Comparison of ENCODE assay signal across 24 cellular contexts in genomic region chr16:52383640-52384292, GRCh38.
DNase-seq lines count a peak whose midpoint lies in the region; ATAC-seq and TF ChIP-seq lines count a peak whose summit lies in the region.
"Had no signal": no experiment of that assay in that cellular context is flagged by ENCODE, and none has a peak within 500 bp of the region (broad histone marks: within the 10 kb centered on the region; RNA-seq: fewer than 3 reads in every experiment).

No MANE protein-coding gene starts in this region.

- in situ Hi-C loops in mammary epithelial cell (cut with MboI; ENCODE audit: low sequenced_read_pairs in 2 of 2) = no loop called here

- H3K9ac ChIP-seq in mammary epithelial cell (ENCODE audit: insufficient read depth, low read length) = no peak overlapping the region

- H3K79me2 ChIP-seq in mammary epithelial cell (ENCODE audit: insufficient read depth, low read length) = no peaks in the 10 kb centered on the region

- H3K36me3 ChIP-seq in mammary epithelial cell (ENCODE audit: insufficient read depth, low read length) = no peaks in the 10 kb centered on the region
- H3K36me3 ChIP-seq: HAP-1, left ventricle myocardium inferior, spleen, upper lobe of left lung had no signal

- no peaks in the 10 kb centered on the region for H3K4me1 ChIP-seq in mammary epithelial cell (ENCODE audit: insufficient read depth, low read length)
- H3K4me1 ChIP-seq: HAP-1, left ventricle myocardium inferior, spleen, upper lobe of left lung had no signal

- TF ChIP-seq CTCF in MCF 10A (IDR thresholded peaks at IDR 0.05; ENCODE audit: unreplicated experiment) = no peak
- no peak for TF ChIP-seq CTCF in mammary epithelial cell (conservative IDR thresholded peaks at IDR 0.05 in 1 of 2, IDR thresholded peaks at IDR 0.05 in 1 of 2; ENCODE audit: extremely low read depth in 1 of 2, insufficient read depth in 1 of 2, low read depth in 1 of 2, low read length in 2 of 2)
- TF ChIP-seq CTCF in epithelial cell of proximal tubule (conservative IDR thresholded peaks at IDR 0.05; ENCODE audit: low read depth, low read length) = no peak
- TF ChIP-seq CTCF in GM10248 (IDR thresholded peaks at IDR 0.05; ENCODE audit: control extremely low read depth, extremely low read depth, low read depth, missing control alignments) = no peak

- intact Hi-C loops in MCF 10A (cut with micrococcal nuclease) (no loop called here), mammary epithelial cell (cut with micrococcal nuclease) (no loop called here)

- H3K4me3 ChIP-seq in mammary epithelial cell (replicated peaks in 1 of 3; ENCODE audit: insufficient read depth in 1 of 3, low read depth in 2 of 3, low read length in 3 of 3) = no peak overlapping the region
- no peak overlapping the region for H3K4me3 ChIP-seq in epithelial cell of proximal tubule (ENCODE audit: low read depth, low read length)
- H3K4me3 ChIP-seq: HAP-1, left ventricle myocardium inferior, SK-N-MC, spleen, upper lobe of left lung had no signal

- POLR2A ChIA-PET in MCF 10A (lab: Yijun Ruan, JAX) (no interaction called here), GM10248 (lab: Yijun Ruan, JAX) (no interaction called here)

- DNase-seq in MCF 10A (ENCODE audit: unreplicated experiment) = peak; percentile 47
- DNase-seq in mammary epithelial cell = no peak
- DNase-seq in NCI-H510A (lab: John Stamatoyannopoulos, UW) = peak; percentile 7
- peak; percentile 35 for DNase-seq in epithelial cell of proximal tubule (ENCODE audit: low read depth)
- DNase-seq in activated T-cell treated with anti-CD3 and anti-CD28 coated beads for 4 hours = no peak
- no peak for DNase-seq in GM10248 (ENCODE audit: extremely low spot score)
- no peak for DNase-seq in activated T-cell treated with anti-CD3 and anti-CD28 coated beads, Interleukin-2, amount 50 U/mL, for 72 hours
- DNase-seq in NCI-H1436 treated with DMSO at 0.1 percent for 48 hours (lab: John Stamatoyannopoulos, UW) = no peak
- DNase-seq: activated CD4-positive, alpha-beta T cell treated with anti-CD3 and anti-CD28 coated beads, Interleukin-2, amount 50 U/mL, for 4 hours; activated naive CD8-positive, alpha-beta T cell treated with anti-CD3 and anti-CD28 coated beads, Interleukin-2, amount 50 U/mL, for 24 hours; activated T-cell treated with anti-CD3 and anti-CD28 coated beads, Interleukin-2, amount 50 U/mL, for 48 hours; caudate nucleus; CD8-positive, alpha-beta T cell; effector memory CD4-positive, alpha-beta T cell; GDM1; IMR-90; left ventricle myocardium inferior; NCI-H1048; spleen; stimulated activated naive B cell treated with anti-CD40 and anti-IgM and Interleukin-4, amounts not matched to agents 10 μg/mL and 1 μg/mL and 100 μg/mL, for 72 hours; upper lobe of left lung had no signal

- dilution Hi-C loops in mammary epithelial cell (cut with HindIII; ENCODE audit: low sequenced_read_pairs) = no loop called here

- no peak overlapping the region for H3K27ac Mint-ChIP-seq in MCF 10A (ENCODE audit: low read depth, unreplicated experiment)
- H3K27ac Mint-ChIP-seq in activated T-cell treated with anti-CD3 and anti-CD28 coated beads, Interleukin-2, amount 50 U/mL, for 72 hours = no peak overlapping the region
- H3K27ac Mint-ChIP-seq: activated naive CD8-positive, alpha-beta T cell treated with anti-CD3 and anti-CD28 coated beads, Interleukin-2, amount 50 U/mL, for 24 hours; CD8-positive, alpha-beta T cell; stimulated activated naive B cell treated with anti-CD40 and anti-IgM and Interleukin-4, amounts not matched to agents 10 μg/mL and 1 μg/mL and 100 μg/mL, for 72 hours had no signal

- CTCF ChIA-PET in MCF 10A (lab: Yijun Ruan, JAX) (interaction anchor here (0.7 to 1.1 kb wide), 2 partner anchors 18 to 528 kb away, joined by 3 read pairs; no protein-coding TSS in a partner anchor), mammary epithelial cell (lab: Charles Lee; ENCODE audit: low non-redundant PET) (no interaction called here), GM10248 (lab: Yijun Ruan, JAX) (no interaction called here)

- peaks cover 6% of the 10 kb centered on the region for H3K4me1 Mint-ChIP-seq in MCF 10A (ENCODE audit: insufficient read depth, unreplicated experiment)
- H3K4me1 Mint-ChIP-seq in activated T-cell treated with anti-CD3 and anti-CD28 coated beads, Interleukin-2, amount 50 U/mL, for 72 hours (ENCODE audit: low read depth) = no peaks in the 10 kb centered on the region
- H3K4me1 Mint-ChIP-seq: activated naive CD8-positive, alpha-beta T cell treated with anti-CD3 and anti-CD28 coated beads, Interleukin-2, amount 50 U/mL, for 24 hours; stimulated activated naive B cell treated with anti-CD40 and anti-IgM and Interleukin-4, amounts not matched to agents 10 μg/mL and 1 μg/mL and 100 μg/mL, for 72 hours had no signal

- H4K20me1 ChIP-seq in mammary epithelial cell (ENCODE audit: insufficient read depth, low read length) = no peaks in the 10 kb centered on the region

- no peak overlapping the region for H2AFZ ChIP-seq in mammary epithelial cell (ENCODE audit: low read depth, low read length)

- H3K4me2 ChIP-seq in mammary epithelial cell (ENCODE audit: insufficient read depth, low read depth, low read length) = no peak overlapping the region

- no peak overlapping the region for H3K27ac ChIP-seq in mammary epithelial cell (ENCODE audit: insufficient read depth, low read depth, low read length)
- H3K27ac ChIP-seq: left ventricle myocardium inferior, SK-N-MC, spleen, upper lobe of left lung had no signal

- 14% methylated on average over 3 of the region's 3 CpGs for WGBS in mammary epithelial cell (ENCODE audit: low coverage, missing lambda C conversion rate)

- H3K36me3 Mint-ChIP-seq in MCF 10A (ENCODE audit: insufficient read depth, unreplicated experiment) = no peaks in the 10 kb centered on the region
- H3K36me3 Mint-ChIP-seq in activated T-cell treated with anti-CD3 and anti-CD28 coated beads, Interleukin-2, amount 50 U/mL, for 72 hours (ENCODE audit: insufficient read depth in 2 of 2) = peaks cover 0 to 2% of the 10 kb centered on the region in 2 donors
- H3K36me3 Mint-ChIP-seq: CD8-positive, alpha-beta T cell; stimulated activated naive B cell treated with anti-CD40 and anti-IgM and Interleukin-4, amounts not matched to agents 10 μg/mL and 1 μg/mL and 100 μg/mL, for 72 hours had no signal

- peaks cover 13% of the 10 kb centered on the region for H3K9me3 ChIP-seq in mammary epithelial cell (replicated peaks; ENCODE audit: insufficient read depth, low read length)
- H3K9me3 ChIP-seq: HAP-1, left ventricle myocardium inferior, upper lobe of left lung had no signal

- H3K27me3 ChIP-seq in mammary epithelial cell (ENCODE audit: insufficient read depth, low read length) = no peaks in the 10 kb centered on the region
- H3K27me3 ChIP-seq: spleen, upper lobe of left lung had no signal

- BruUV-seq in MCF 10A (replicated peaks; lab: Mats Ljungman, UMichigan) (no TSS peak), mammary epithelial cell (replicated peaks; lab: Mats Ljungman, UMichigan) (no TSS peak)

- peaks cover 8% of the 10 kb centered on the region for H3K9me3 Mint-ChIP-seq in MCF 10A (ENCODE audit: unreplicated experiment)
- H3K9me3 Mint-ChIP-seq in activated T-cell treated with anti-CD3 and anti-CD28 coated beads, Interleukin-2, amount 50 U/mL, for 72 hours = peaks cover 8% of the 10 kb centered on the region in 2 donors
- H3K9me3 Mint-ChIP-seq: activated naive CD8-positive, alpha-beta T cell treated with anti-CD3 and anti-CD28 coated beads, Interleukin-2, amount 50 U/mL, for 24 hours had no signal

- H3K4me3 Mint-ChIP-seq in MCF 10A (ENCODE audit: unreplicated experiment) = no peak overlapping the region
- no peak overlapping the region for H3K4me3 Mint-ChIP-seq in activated T-cell treated with anti-CD3 and anti-CD28 coated beads, Interleukin-2, amount 50 U/mL, for 72 hours
- H3K4me3 Mint-ChIP-seq: activated naive CD8-positive, alpha-beta T cell treated with anti-CD3 and anti-CD28 coated beads, Interleukin-2, amount 50 U/mL, for 24 hours; CD8-positive, alpha-beta T cell; stimulated activated naive B cell treated with anti-CD40 and anti-IgM and Interleukin-4, amounts not matched to agents 10 μg/mL and 1 μg/mL and 100 μg/mL, for 72 hours had no signal

- H3K27me3 Mint-ChIP-seq in MCF 10A (ENCODE audit: insufficient read depth, unreplicated experiment) = peaks cover 4% of the 10 kb centered on the region
- H3K27me3 Mint-ChIP-seq in activated T-cell treated with anti-CD3 and anti-CD28 coated beads, Interleukin-2, amount 50 U/mL, for 72 hours (ENCODE audit: low read depth) = no peaks in the 10 kb centered on the region
- H3K27me3 Mint-ChIP-seq: activated naive CD8-positive, alpha-beta T cell treated with anti-CD3 and anti-CD28 coated beads, Interleukin-2, amount 50 U/mL, for 24 hours; progenitor cell of endocrine pancreas; stimulated activated naive B cell treated with anti-CD40 and anti-IgM and Interleukin-4, amounts not matched to agents 10 μg/mL and 1 μg/mL and 100 μg/mL, for 72 hours had no signal

- no peak for ATAC-seq in activated T-cell treated with anti-CD3 and anti-CD28 coated beads, Interleukin-2, amount 50 U/mL, for 72 hours (replicated peaks in 1 of 2)
- ATAC-seq: activated naive CD8-positive, alpha-beta T cell treated with anti-CD3 and anti-CD28 coated beads, Interleukin-2, amount 50 U/mL, for 24 hours; CD8-positive, alpha-beta T cell; stimulated activated naive B cell treated with anti-CD40 and anti-IgM and Interleukin-4, amounts not matched to agents 10 μg/mL and 1 μg/mL and 100 μg/mL, for 72 hours had no signal

Comparison
In these comparisons a context has a peak if more than half of its experiments do, and no peak if none do; other contexts are left out.
1. DNase-seq: peak in MCF 10A (single experiment), NCI-H510A (single experiment) and epithelial cell of proximal tubule (single experiment); none in mammary epithelial cell (single experiment), activated T-cell treated with anti-CD3 and anti-CD28 coated beads for 4 hours (single experiment), GM10248 (single experiment), activated T-cell treated with anti-CD3 and anti-CD28 coated beads, Interleukin-2, amount 50 U/mL, for 72 hours (0 of 2) and NCI-H1436 treated with DMSO at 0.1 percent for 48 hours (single experiment).